29 cellular contexts compared by ENCODE assay signal in genomic region chrY:11022734-11023133, GRCh38.
"Had no signal": no experiment of that assay in that cellular context is flagged by ENCODE, and none has a peak within 500 bp of the region (broad histone marks: within the 10 kb centered on the region; RNA-seq: fewer than 3 reads in every experiment).

No MANE protein-coding gene starts in this region.

- H3K4me1 ChIP-seq: neural progenitor cell, parathyroid adenoma, psoas muscle, right lobe of liver, sigmoid colon, suprapubic skin, testis, tibial artery, transverse colon, vagina had no signal

- H3K36me3 ChIP-seq: neural progenitor cell, ovary, right lobe of liver, sigmoid colon, suprapubic skin, tibial artery, transverse colon, vagina had no signal

- H3K36me3 Mint-ChIP-seq: natural killer cell; neural progenitor cell; stimulated activated effector memory CD8-positive, alpha-beta T cell treated with anti-CD3 and anti-CD28 coated beads, Interleukin-12 subunit alpha, Interleukin-12 subunit beta, amount 100 ng/mL, for 72 hours; type B pancreatic cell had no signal

- H3K27ac Mint-ChIP-seq: natural killer cell; nephron; neural progenitor cell; progenitor cell of endocrine pancreas; stimulated activated effector memory CD8-positive, alpha-beta T cell treated with anti-CD3 and anti-CD28 coated beads, Interleukin-12 subunit alpha, Interleukin-12 subunit beta, amount 100 ng/mL, for 72 hours; stimulated activated naive CD8-positive, alpha-beta T cell treated with anti-CD3 and anti-CD28 coated beads, Interleukin-15, amount 100 ng/mL, for 72 hours; type B pancreatic cell had no signal

- H3K4me3 ChIP-seq: neural progenitor cell, ovary, psoas muscle, right lobe of liver, sigmoid colon, suprapubic skin, testis, tibial artery, transverse colon, vagina had no signal

- ATAC-seq: psoas muscle; stimulated activated effector memory CD8-positive, alpha-beta T cell treated with anti-CD3 and anti-CD28 coated beads, Interleukin-12 subunit alpha, Interleukin-12 subunit beta, amount 100 ng/mL, for 72 hours; stimulated activated naive CD8-positive, alpha-beta T cell treated with anti-CD3 and anti-CD28 coated beads, Interleukin-15, amount 100 ng/mL, for 72 hours; stimulated activated naive CD8-positive, alpha-beta T cell treated with anti-CD3 and anti-CD28 coated beads, Interleukin-15, Interleukin-2, amounts not matched to agents 100 U/mL and 50 U/mL, for 24 hours had no signal

- H3K9me3 ChIP-seq: ovary, psoas muscle, right lobe of liver, sigmoid colon, suprapubic skin, testis, tibial artery, transverse colon, vagina had no signal

- H3K27me3 ChIP-seq: neural progenitor cell, ovary, right lobe of liver, sigmoid colon, suprapubic skin, testis, tibial artery, transverse colon, vagina had no signal

- H3K4me3 Mint-ChIP-seq: natural killer cell; nephron; neural progenitor cell; stimulated activated effector memory CD8-positive, alpha-beta T cell treated with anti-CD3 and anti-CD28 coated beads, Interleukin-12 subunit alpha, Interleukin-12 subunit beta, amount 100 ng/mL, for 72 hours; stimulated activated naive CD8-positive, alpha-beta T cell treated with anti-CD3 and anti-CD28 coated beads, Interleukin-15, amount 100 ng/mL, for 72 hours; type B pancreatic cell had no signal

- H3K4me2 ChIP-seq: neural progenitor cell had no signal

- H3K4me1 Mint-ChIP-seq: natural killer cell; nephron; neural progenitor cell; stimulated activated effector memory CD8-positive, alpha-beta T cell treated with anti-CD3 and anti-CD28 coated beads, Interleukin-12 subunit alpha, Interleukin-12 subunit beta, amount 100 ng/mL, for 72 hours; stimulated activated naive CD8-positive, alpha-beta T cell treated with anti-CD3 and anti-CD28 coated beads, Interleukin-15, amount 100 ng/mL, for 72 hours had no signal

- DNase-seq: natural killer cell; occipital lobe; ovary; posterior cingulate gyrus; psoas muscle; right cardiac atrium; right lobe of liver; sigmoid colon; small intestine; stimulated activated CD4-positive, alpha-beta T cell treated with anti-CD3 and anti-CD28 coated beads, Interleukin-15, amount 100 ng/mL, for 24 hours; stimulated activated CD4-positive, alpha-beta T cell treated with anti-CD3 and anti-CD28 coated beads, Interleukin-2, amount 100 ng/mL, for 24 hours; stimulated activated CD4-positive, alpha-beta T cell treated with anti-CD3 and anti-CD28 coated beads, Interleukin-2, amount 100 ng/mL, for 48 hours; stimulated activated CD4-positive, alpha-beta T cell treated with anti-CD3 and anti-CD28 coated beads, Interleukin-4, amount 100 ng/mL, for 24 hours; stimulated activated naive CD4-positive, alpha-beta T cell; stimulated activated naive CD8-positive, alpha-beta T cell treated with anti-CD3 and anti-CD28 coated beads, Interleukin-15, amount 100 ng/mL, for 72 hours; stimulated activated naive CD8-positive, alpha-beta T cell treated with anti-CD3 and anti-CD28 coated beads, Interleukin-15, Interleukin-2, amounts not matched to agents 100 U/mL and 50 U/mL, for 24 hours; substantia nigra; testis; tibial artery; transverse colon had no signal

- H2AFZ ChIP-seq: neural progenitor cell, parathyroid adenoma had no signal

- H3K27ac ChIP-seq: neural progenitor cell, ovary, parathyroid adenoma, psoas muscle, right lobe of liver, sigmoid colon, suprapubic skin, testis, tibial artery, transverse colon, vagina had no signal

- H3K9ac ChIP-seq: neural progenitor cell, parathyroid adenoma had no signal

- FAIRE-seq: small intestine, urothelium cell line had no signal

- H3K27me3 Mint-ChIP-seq: progenitor cell of endocrine pancreas; stimulated activated naive CD8-positive, alpha-beta T cell treated with anti-CD3 and anti-CD28 coated beads, Interleukin-15, amount 100 ng/mL, for 72 hours; type B pancreatic cell had no signal
